Comparison of ENCODE assay signal across 14 cellular contexts in the genomic region with DNA sequence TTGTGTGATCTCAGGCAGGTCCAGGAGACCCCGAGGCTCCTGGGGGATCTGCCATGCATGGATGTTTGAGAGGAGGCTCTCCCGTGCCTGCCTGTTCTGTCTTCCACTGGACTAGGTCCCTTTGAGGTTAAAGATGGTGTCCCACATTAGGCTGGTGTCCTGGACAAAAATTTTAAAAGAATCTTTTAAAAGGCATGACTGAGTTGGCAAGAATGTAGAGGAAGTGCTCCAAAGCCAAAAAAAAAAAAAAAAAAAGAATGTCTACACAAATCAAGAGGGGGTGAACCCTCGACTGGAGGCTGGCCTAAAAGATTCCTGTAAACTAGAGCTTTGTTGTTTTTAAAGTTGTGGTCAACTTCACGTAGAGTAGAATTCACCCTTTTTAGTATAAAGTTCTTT. TPM values are rescaled to one million over a fixed set of nuclear protein-coding genes. Genes with fewer than 3 reads are reported as not detected.
DNase-seq lines count a peak whose midpoint lies in the region; ATAC-seq and TF ChIP-seq lines count a peak whose summit lies in the region.
"Had no signal": no experiment of that assay in that cellular context is flagged by ENCODE, and none has a peak within 500 bp of the region (broad histone marks: within the 10 kb centered on the region; RNA-seq: fewer than 3 reads in every experiment).

No MANE protein-coding gene starts in this region.

- no peaks in the 10 kb centered on the region for H3K36me3 ChIP-seq in Panc1 (ENCODE audit: control insufficient read depth, insufficient read depth, low read length)
- no peaks in the 10 kb centered on the region for H3K36me3 ChIP-seq in neuronal stem cell (replicated peaks in 1 of 2; ENCODE audit: control insufficient read depth in 2 of 2, insufficient read depth in 2 of 2, low read length in 2 of 2)

- H3K4me3 ChIP-seq in Panc1 (ENCODE audit: low read depth in 2 of 2, low read length in 2 of 2) (no peak overlapping the region), choroid plexus epithelial cell (ENCODE audit: low read depth, low read length) (no peak overlapping the region), neuronal stem cell (ENCODE audit: low read length in 2 of 2) (no peak overlapping the region)

- WGBS in neuronal stem cell (ENCODE audit: extremely low coverage in 2 of 2, insufficient read length in 2 of 2, insufficient replicate concordance in 1 of 2), 2 donors = no CpG with 5 or more reads among the region's 4 CpGs

- H3K23ac ChIP-seq in neuronal stem cell (ENCODE audit: low read depth, low read length, poor library complexity) = no peak overlapping the region

- POLR2A ChIA-PET in Panc1 (lab: Charles Lee) = no interaction called here

- H3K79me1 ChIP-seq in neuronal stem cell (ENCODE audit: low read depth, low read length) = no peaks in the 10 kb centered on the region

- ATAC-seq in Panc1 (peak; percentile 19; the same call in 1 of the 2 replicates), GM21619 (IDR thresholded peaks at IDR 0.05; ENCODE audit: unreplicated experiment) (no peak)
- ATAC-seq: stimulated activated naive B cell treated with anti-CD40 and anti-IgM and Interleukin-4, amounts not matched to agents 10 μg/mL and 1 μg/mL and 100 μg/mL, for 72 hours had no signal

- no peak overlapping the region for H3K9ac ChIP-seq in neuronal stem cell (ENCODE audit: low read depth, low read length, poor library complexity)

- no peaks in the 10 kb centered on the region for H3K9me3 ChIP-seq in Panc1 (ENCODE audit: control insufficient read depth, insufficient read depth, low read depth, low read length)
- H3K9me3 ChIP-seq in neuronal stem cell (replicated peaks in 1 of 2; ENCODE audit: control insufficient read depth in 2 of 2, insufficient read depth in 1 of 2, low read depth in 1 of 2, low read length in 2 of 2) = no peaks in the 10 kb centered on the region

- H2AK5ac ChIP-seq in neuronal stem cell (ENCODE audit: low read depth, low read length) = peak overlapping the region; percentile 71

- no peak overlapping the region for H2BK15ac ChIP-seq in neuronal stem cell (ENCODE audit: low read length)

- no TSS peak for BruUV-seq in Panc1 (replicated peaks; lab: Mats Ljungman, UMichigan)

- H3K14ac ChIP-seq in neuronal stem cell (ENCODE audit: low read length) = no peak overlapping the region

- intact Hi-C loops in Panc1 (cut with micrococcal nuclease; ENCODE audit: unreplicated experiment) = no loop called here

- H3K27me3 ChIP-seq in Panc1 (ENCODE audit: control insufficient read depth, insufficient read depth, low read length) (no peaks in the 10 kb centered on the region), neuronal stem cell (ENCODE audit: control insufficient read depth in 3 of 3, insufficient read depth in 3 of 3, low read depth in 1 of 3, low read length in 3 of 3) (peaks cover 0 to 6% (median 0%) of the 10 kb centered on the region in 3 experiments)

- no peak overlapping the region for H3K18ac ChIP-seq in neuronal stem cell (ENCODE audit: low read length)

- H2BK12ac ChIP-seq in neuronal stem cell (ENCODE audit: low read length) = no peak overlapping the region

- CTCF ChIA-PET in Panc1 (lab: Charles Lee) = interaction anchor here (0.5 kb wide), 1 partner anchor 42 kb away, joined by 4 read pairs; no protein-coding TSS in a partner anchor

- no peak overlapping the region for H2AFZ ChIP-seq in neuronal stem cell (ENCODE audit: low read length)

- H3K27ac ChIP-seq in Panc1 (ENCODE audit: low read length) (peak overlapping the region; percentile 84), neuronal stem cell (replicated peaks; ENCODE audit: low read length) (no peak overlapping the region)

- no peak overlapping the region for H2BK120ac ChIP-seq in neuronal stem cell (ENCODE audit: low read depth, low read length)

- TF ChIP-seq CTCF in Panc1 (IDR thresholded peaks at IDR 0.05) (no peak), choroid plexus epithelial cell (conservative IDR thresholded peaks at IDR 0.05; ENCODE audit: low read depth, low read length) (no peak)

- no peak overlapping the region for H2BK5ac ChIP-seq in neuronal stem cell (ENCODE audit: low read length)

- H4K8ac ChIP-seq in neuronal stem cell (ENCODE audit: low read depth, low read length) = no peak overlapping the region

- peak; percentile 96 for DNase-seq in EH (ENCODE audit: low read depth)
- DNase-seq in Panc1 (ENCODE audit: low read depth, low spot score) = no peak
- peak; percentile 76 for DNase-seq in choroid plexus epithelial cell (ENCODE audit: low read depth)
- no peak for DNase-seq in neuronal stem cell (ENCODE audit: low spot score)
- no peak for DNase-seq in midbrain (lab: John Stamatoyannopoulos, UW)
- DNase-seq in NK-92 (lab: John Stamatoyannopoulos, UW; ENCODE audit: unreplicated experiment) = no peak
- DNase-seq in NCI-H2029 treated with DMSO at 0.1 percent for 48 hours (lab: John Stamatoyannopoulos, UW) = no peak
- DNase-seq: CD4-positive, CD25-positive, alpha-beta regulatory T cell; effector memory CD4-positive, alpha-beta T cell; stimulated activated CD4-positive, alpha-beta T cell treated with anti-CD3 and anti-CD28 coated beads, Interleukin-4, amount 100 ng/mL, for 1 hour; stimulated activated naive B cell treated with anti-CD40 and anti-IgM and Interleukin-4, amounts not matched to agents 10 μg/mL and 1 μg/mL and 100 μg/mL, for 72 hours had no signal

- H3K4me2 ChIP-seq in neuronal stem cell (ENCODE audit: insufficient read depth, low read length, poor library complexity, severe bottlenecking) = no peak overlapping the region

- peaks cover 41% of the 10 kb centered on the region for H3K4me1 ChIP-seq in Panc1 (ENCODE audit: control insufficient read depth, insufficient read depth, low read length)
- H3K4me1 ChIP-seq in neuronal stem cell (ENCODE audit: control insufficient read depth in 2 of 2, insufficient read depth in 1 of 2, low read depth in 1 of 2, low read length in 2 of 2) = peaks cover 0 to 4% of the 10 kb centered on the region in 2 donors

- no peak overlapping the region for H4K91ac ChIP-seq in neuronal stem cell (ENCODE audit: low read depth, low read length, poor library complexity)

- in situ Hi-C loops in Panc1 (cut with HindIII; ENCODE audit: low pct_unique_long_range_greater_than_20kb, low sequenced_read_pairs) = no loop called here

- no peak overlapping the region for H3K4ac ChIP-seq in neuronal stem cell (ENCODE audit: low read length)

RNA-seq across cellular contexts. Expression of a gene that starts 36.4 kb away (rescaled TPM):
- 2.3 TPM for total RNA-seq in Panc1 (2021; ENCODE audit: unreplicated experiment)
- polyA plus RNA-seq in Panc1 (2012; ENCODE audit: insufficient read length) = 2.6 TPM
- polyA plus RNA-seq in neuronal stem cell (2013, experiment 1 of 2) = 0.18 TPM
- 0.11 TPM for polyA plus RNA-seq in neuronal stem cell (2013, experiment 2 of 2)
- total RNA-seq: CD4-positive, CD25-positive, alpha-beta regulatory T cell; NCI-H460; posterior vena cava had no signal
- polyA plus RNA-seq: CD4-positive, CD25-positive, alpha-beta regulatory T cell had no signal

RNA-seq across cellular contexts. Expression of a gene that starts 49.2 kb away (rescaled TPM):
- total RNA-seq in Panc1 (2021; ENCODE audit: unreplicated experiment) = 507 TPM
- polyA plus RNA-seq in Panc1 (2012; ENCODE audit: insufficient read length) = 830 TPM
- polyA plus RNA-seq in neuronal stem cell (2013, experiment 1 of 2) = 0.43 TPM
- 0.64 TPM for polyA plus RNA-seq in neuronal stem cell (2013, experiment 2 of 2)
- total RNA-seq: CD4-positive, CD25-positive, alpha-beta regulatory T cell had no signal

Comparison
In these comparisons a context has a peak if more than half of its experiments do, and no peak if none do; other contexts are left out.
1. DNase-seq: peak in EH (single experiment) and choroid plexus epithelial cell (single experiment); none in Panc1 (single experiment), neuronal stem cell (single experiment), midbrain (single experiment), NK-92 (single experiment) and NCI-H2029 treated with DMSO at 0.1 percent for 48 hours (single experiment).